Comparison of ENCODE assay signal across 15 cellular contexts in the genomic region with DNA sequence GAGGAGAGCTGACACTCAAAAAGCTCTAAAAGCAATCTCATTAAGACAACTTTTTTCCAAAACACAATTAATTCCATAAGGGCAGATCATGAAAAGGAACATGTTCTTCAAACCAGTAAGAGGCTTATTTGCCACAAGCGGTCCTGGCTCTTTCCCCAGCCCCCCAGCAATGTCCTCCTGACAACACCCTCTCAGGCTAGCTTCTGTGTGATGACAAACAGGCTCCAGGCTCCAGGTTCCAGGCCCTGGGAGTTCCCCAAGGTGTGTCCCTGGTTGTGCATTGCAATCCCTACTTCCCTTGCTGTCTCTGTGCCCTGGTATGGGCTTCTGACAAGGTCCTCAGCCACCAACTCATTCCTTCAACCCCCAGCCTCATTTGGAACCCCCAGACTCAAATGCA. TPM values are rescaled to one million over a fixed set of nuclear protein-coding genes. Genes with fewer than 3 reads are reported as not detected.
DNase-seq lines count a peak whose midpoint lies in the region; TF ChIP-seq lines count a peak whose summit lies in the region.
"Had no signal": no experiment of that assay in that cellular context is flagged by ENCODE, and none has a peak within 500 bp of the region (broad histone marks: within the 10 kb centered on the region; RNA-seq: fewer than 3 reads in every experiment).

No MANE protein-coding gene starts in this region.

- no peak overlapping the region for H3K9ac ChIP-seq in mammary epithelial cell (ENCODE audit: insufficient read depth, low read length)
- H3K9ac ChIP-seq in colonic mucosa (ENCODE audit: low read depth in 2 of 2, low read length in 2 of 2), result no peak overlapping the region

- in situ Hi-C loops in mammary epithelial cell (cut with MboI; ENCODE audit: low sequenced_read_pairs in 2 of 2), result no loop called here

- no peaks in the 10 kb centered on the region for H3K79me2 ChIP-seq in mammary epithelial cell (ENCODE audit: insufficient read depth, low read length)

- TF ChIP-seq CTCF in mammary epithelial cell (conservative IDR thresholded peaks at IDR 0.05 in 1 of 2, IDR thresholded peaks at IDR 0.05 in 1 of 2; ENCODE audit: extremely low read depth in 1 of 2, insufficient read depth in 1 of 2, low read depth in 1 of 2, low read length in 2 of 2) (no peak), MCF 10A (IDR thresholded peaks at IDR 0.05; ENCODE audit: unreplicated experiment) (no peak), colonic mucosa (IDR thresholded peaks at IDR 0.05) (no peak)

- H3K9me3 Mint-ChIP-seq in MCF 10A (ENCODE audit: unreplicated experiment) (peaks cover 8% of the 10 kb centered on the region), immature natural killer cell (no peaks in the 10 kb centered on the region)
- H3K9me3 Mint-ChIP-seq: CD8-positive, alpha-beta memory T cell had no signal

- CTCF ChIA-PET in mammary epithelial cell (lab: Charles Lee; ENCODE audit: low non-redundant PET) (no interaction called here), MCF 10A (lab: Yijun Ruan, JAX) (no interaction called here)

- 42% methylated on average over 1 of the region's 1 CpG for WGBS in mammary epithelial cell (ENCODE audit: low coverage, missing lambda C conversion rate)

- H3K4me3 ChIP-seq in mammary epithelial cell (replicated peaks in 1 of 3; ENCODE audit: insufficient read depth in 1 of 3, low read depth in 2 of 3, low read length in 3 of 3), result no peak overlapping the region
- no peak overlapping the region for H3K4me3 ChIP-seq in H7 (ENCODE audit: insufficient read depth, low read depth, low read length)
- no peak overlapping the region for H3K4me3 ChIP-seq in colonic mucosa
- H3K4me3 ChIP-seq: HAP-1, Peyer's patch had no signal

- H4K20me1 ChIP-seq in mammary epithelial cell (ENCODE audit: insufficient read depth, low read length), result no peaks in the 10 kb centered on the region

- no peak overlapping the region for H3K4me2 ChIP-seq in mammary epithelial cell (ENCODE audit: insufficient read depth, low read depth, low read length)

- dilution Hi-C loops in mammary epithelial cell (cut with HindIII; ENCODE audit: low sequenced_read_pairs), result no loop called here

- H3K36me3 ChIP-seq in mammary epithelial cell (ENCODE audit: insufficient read depth, low read length), result no peaks in the 10 kb centered on the region
- H3K36me3 ChIP-seq in H7 (replicated peaks; ENCODE audit: control insufficient read depth, insufficient read depth, low read length), result no peaks in the 10 kb centered on the region
- H3K36me3 ChIP-seq in colonic mucosa, result no peaks in the 10 kb centered on the region
- H3K36me3 ChIP-seq: HAP-1, Peyer's patch had no signal

- BruUV-seq in mammary epithelial cell (replicated peaks; lab: Mats Ljungman, UMichigan) (no TSS peak), MCF 10A (replicated peaks; lab: Mats Ljungman, UMichigan) (no TSS peak)

- H3K27me3 Mint-ChIP-seq in MCF 10A (ENCODE audit: insufficient read depth, unreplicated experiment) (peaks cover 29% of the 10 kb centered on the region), immature natural killer cell (ENCODE audit: low read depth in 3 of 3) (peaks cover 0 to 4% (median 0%) of the 10 kb centered on the region in 3 donors)
- H3K27me3 Mint-ChIP-seq: CD8-positive, alpha-beta memory T cell had no signal

- POLR2A ChIA-PET in MCF 10A (lab: Yijun Ruan, JAX), result no interaction called here

- no peaks in the 10 kb centered on the region for H3K9me3 ChIP-seq in mammary epithelial cell (replicated peaks; ENCODE audit: insufficient read depth, low read length)
- no peaks in the 10 kb centered on the region for H3K9me3 ChIP-seq in colonic mucosa
- H3K9me3 ChIP-seq: HAP-1, Peyer's patch had no signal

- no peak overlapping the region for H3K4me3 Mint-ChIP-seq in MCF 10A (ENCODE audit: unreplicated experiment)
- no peak overlapping the region for H3K4me3 Mint-ChIP-seq in immature natural killer cell

- peak; percentile 6 for DNase-seq in mammary epithelial cell
- DNase-seq in MCF 10A (ENCODE audit: unreplicated experiment), result no peak
- DNase-seq in NCI-H82 (lab: John Stamatoyannopoulos, UW), result peak; percentile 50
- DNase-seq in immature natural killer cell, result no peak
- DNase-seq in NCI-H748 (lab: John Stamatoyannopoulos, UW; ENCODE audit: unreplicated experiment), result no peak
- no peak for DNase-seq in H7
- DNase-seq in colonic mucosa, result no peak
- DNase-seq: AML-193; CD8-positive, alpha-beta memory T cell; NCI-H1436 treated with DMSO at 0.1 percent for 48 hours; NCI-H2081 treated with DMSO at 0.1 percent for 48 hours; NCI-H524 treated with DMSO at 0.1 percent for 48 hours; Peyer's patch; SHP77 had no signal

- H3K27ac Mint-ChIP-seq in MCF 10A (ENCODE audit: low read depth, unreplicated experiment) (no peak overlapping the region), immature natural killer cell (peak overlapping the region; percentile 32 to 57 (median 41))

- H3K4me1 Mint-ChIP-seq in MCF 10A (ENCODE audit: insufficient read depth, unreplicated experiment) (no peaks in the 10 kb centered on the region), immature natural killer cell (peaks cover 34 to 55% of the 10 kb centered on the region in 2 donors)

- H3K4me1 ChIP-seq in mammary epithelial cell (ENCODE audit: insufficient read depth, low read length), result no peaks in the 10 kb centered on the region
- no peaks in the 10 kb centered on the region for H3K4me1 ChIP-seq in colonic mucosa
- H3K4me1 ChIP-seq: HAP-1 had no signal

- H3K27ac ChIP-seq in mammary epithelial cell (ENCODE audit: insufficient read depth, low read depth, low read length) (no peak overlapping the region), colonic mucosa (no peak overlapping the region)

- H3K27me3 ChIP-seq in mammary epithelial cell (ENCODE audit: insufficient read depth, low read length) (peaks cover 2% of the 10 kb centered on the region), H7 (ENCODE audit: control insufficient read depth, insufficient read depth, low read length) (no peaks in the 10 kb centered on the region), colonic mucosa (no peaks in the 10 kb centered on the region)
- H3K27me3 ChIP-seq: Peyer's patch had no signal

- intact Hi-C loops in mammary epithelial cell (cut with micrococcal nuclease), result no loop called here
- intact Hi-C loops in MCF 10A (cut with micrococcal nuclease), result no loop called here
- intact Hi-C loops in colonic mucosa (cut with DNase I), result no loop called here

- H3K36me3 Mint-ChIP-seq in MCF 10A (ENCODE audit: insufficient read depth, unreplicated experiment) (no peaks in the 10 kb centered on the region), immature natural killer cell (peaks cover 7 to 12% (median 8%) of the 10 kb centered on the region in 3 donors)

- H2AFZ ChIP-seq in mammary epithelial cell (ENCODE audit: low read depth, low read length), result no peak overlapping the region

RNA-seq across cellular contexts. Expression of a gene that starts 8.9 kb away (rescaled TPM):
- total RNA-seq in mammary epithelial cell, result under 1 TPM in 1 of 2 donors, not detected in 1; 0.33 TPM
- polyA plus RNA-seq in mammary epithelial cell, result not detected
- not detected for polyA minus RNA-seq in mammary epithelial cell
- total RNA-seq in MCF 10A (2022), result not detected in 2 replicates
- 10 to 100 TPM; 28.8 to 54.0 (median 33.3) TPM for polyA plus RNA-seq in immature natural killer cell
- 5.8 and 6.9 TPM in 2 replicates for total RNA-seq in H7 (2014; rRNA removed; shearing (Covaris generic))
- 1 to 10 TPM; 1.5 to 2.1 TPM for total RNA-seq in colonic mucosa

Comparison
In these comparisons a context has a peak if more than half of its experiments do, and no peak if none do; other contexts are left out.
1. DNase-seq: peak in mammary epithelial cell (single experiment) and NCI-H82 (single experiment); none in MCF 10A (single experiment), immature natural killer cell (0 of 3), NCI-H748 (single experiment), H7 (single experiment) and colonic mucosa (single experiment).